8 cellular contexts compared by ENCODE assay signal in the genomic region with DNA sequence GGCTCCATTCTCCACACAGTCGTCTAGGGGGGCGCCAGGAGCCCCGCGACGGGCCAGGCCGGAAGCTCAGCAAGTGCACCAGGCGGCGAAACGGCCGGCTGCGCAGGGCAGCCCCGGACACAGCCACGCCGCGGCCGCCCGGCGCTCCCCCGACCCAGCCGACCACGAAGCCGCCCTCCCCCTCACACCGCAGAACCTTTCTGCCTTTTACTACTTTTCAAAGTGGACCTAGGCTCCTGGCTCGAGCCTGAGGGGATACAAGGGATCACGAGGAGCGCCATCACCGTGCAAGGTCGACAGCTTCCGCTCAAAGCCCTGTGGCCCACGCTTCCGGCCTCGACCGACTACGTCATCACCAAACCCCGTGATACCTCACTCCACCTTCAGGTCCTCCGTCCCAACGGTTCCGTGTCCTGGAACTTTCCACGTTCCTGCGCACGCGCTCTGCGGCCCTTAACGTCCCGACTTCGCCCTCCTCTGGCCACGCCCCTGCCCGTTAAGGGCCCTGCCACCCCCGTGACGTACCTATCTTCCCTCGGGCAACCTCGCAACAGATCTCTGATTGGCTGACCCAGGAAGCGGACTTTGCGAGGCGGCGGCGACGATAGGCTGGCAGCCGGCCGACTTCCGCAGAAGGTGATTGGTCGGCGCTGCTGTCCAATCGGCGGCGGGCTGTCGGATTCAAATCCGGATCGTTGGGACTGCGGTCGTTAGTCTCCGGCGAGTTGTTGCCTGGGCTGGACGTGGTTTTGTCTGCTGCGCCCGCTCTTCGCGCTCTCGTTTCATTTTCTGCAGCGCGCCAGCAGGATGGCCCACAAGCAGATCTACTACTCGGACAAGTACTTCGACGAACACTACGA. TPM values are rescaled to one million over a fixed set of nuclear protein-coding genes. Genes with fewer than 3 reads are reported as not detected.
A peak's percentile ranks its signal among the peaks of the same experiment; 100 is the strongest.
DNase-seq lines count a peak whose midpoint lies in the region; ATAC-seq and TF ChIP-seq lines count a peak whose summit lies in the region.

TSS of gene CKS2 (plus strand) at position 710 of the 860 bp plus-strand sequence. CDS start at position 808, 98 bp downstream.

- H3K27me3 ChIP-seq in H7 (ENCODE audit: control insufficient read depth, insufficient read depth, low read length) = no peaks in the 10 kb centered on the region

- H3K4me3 ChIP-seq in H7 (ENCODE audit: insufficient read depth, low read depth, low read length) = peak within 1 kb of the TSS; percentile 99

- H3K4me3 Mint-ChIP-seq in natural killer cell = peak within 1 kb of the TSS; percentile 96

- peaks cover 9% of the 10 kb centered on the region for H3K36me3 ChIP-seq in H7 (replicated peaks; ENCODE audit: control insufficient read depth, insufficient read depth, low read length)

- peak; percentile 100 for DNase-seq in ELF-1 (ENCODE audit: low read depth, low spot score)
- DNase-seq in H7 = peak; percentile 99
- DNase-seq in M059J (ENCODE audit: low read depth) = peak; percentile 100
- peak; percentile 99 for DNase-seq in SHP77 (lab: John Stamatoyannopoulos, UW)
- DNase-seq in activated effector memory CD4-positive, alpha-beta T cell treated with Interleukin-2 at 50 U/mL for 16 hours = peak; percentile 99
- peak; percentile 100 for DNase-seq in fibroblast of peridontal ligament (ENCODE audit: extremely low read depth)
- DNase-seq in natural killer cell = peak; percentile 100
- peak; percentile 100 for DNase-seq in stimulated activated naive CD4-positive, alpha-beta T cell treated with Interleukin-2 at 50 U/mL for 16 hours (lab: John Stamatoyannopoulos, UW)

- intact Hi-C loops in natural killer cell (cut with micrococcal nuclease) = loop anchor here (1.0 to 5.0 kb wide), 2 partner anchors 8 to 112 kb away; partner anchors contain the start of gene SECISBP2

- H3K9me3 Mint-ChIP-seq in natural killer cell = no peaks in the 10 kb centered on the region

- no peak for TF ChIP-seq CTCF in natural killer cell (IDR thresholded peaks at IDR 0.05)

- peak; percentile 88 to 96 (median 88) for ATAC-seq in natural killer cell

- H3K4me1 Mint-ChIP-seq in natural killer cell = peaks cover 16 to 23% of the 10 kb centered on the region in 2 donors

- H3K27ac Mint-ChIP-seq in natural killer cell = peak within 1 kb of the TSS; percentile 97 to 99

- H3K27me3 Mint-ChIP-seq in natural killer cell (ENCODE audit: low read depth in 2 of 2) = no peaks in the 10 kb centered on the region

- no peaks in the 10 kb centered on the region for H3K36me3 Mint-ChIP-seq in natural killer cell

RNA-seq across cellular contexts. Expression of gene CKS2, which starts in this region (rescaled TPM):
- total RNA-seq in H7 (2014; rRNA removed; shearing (Covaris generic)) = 280 and 303 TPM in 2 replicates
- 574 and 946 TPM in 2 replicates for total RNA-seq in M059J (2014; rRNA removed; shearing (Covaris generic))
- 10 to 100 TPM; 11.4 to 18.3 (median 16.4) TPM for total RNA-seq in natural killer cell

Comparison
In these comparisons a context has a peak if more than half of its experiments do, and no peak if none do; other contexts are left out.
1. Peak in every context shown above with its lines: DNase-seq, ATAC-seq and H3K4me3 ChIP-seq.
2. RNA of gene CKS2 (total RNA-seq): 574 to 946 TPM in M059J and 280 to 303 TPM in H7; 11.4 to 18.3 TPM in natural killer cell; every median in the first group is over 10 times any median in the second.